ENCODE assay signal across 21 cellular contexts in the genomic region with DNA sequence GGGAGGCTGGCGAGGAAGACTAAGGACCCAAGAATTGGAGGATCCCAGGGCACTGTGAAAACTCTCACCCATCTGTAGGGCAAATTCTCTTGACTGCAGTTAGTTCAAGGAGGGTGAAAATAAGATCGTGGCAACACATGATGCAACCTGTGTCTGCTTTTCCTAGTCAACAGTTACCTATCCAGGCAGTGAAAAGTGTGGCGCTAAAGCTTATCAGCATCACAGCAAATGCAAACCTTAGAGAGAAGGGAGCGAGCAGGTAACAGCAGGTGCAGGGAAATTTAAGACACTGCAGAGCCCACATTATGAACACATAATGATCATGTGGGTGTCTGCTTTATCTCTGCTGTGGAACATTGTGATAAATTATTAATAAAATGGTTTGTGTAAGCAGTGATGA.
DNase-seq lines count a peak whose midpoint lies in the region; ATAC-seq, FAIRE-seq and TF ChIP-seq lines count a peak whose summit lies in the region.
"Had no signal": no experiment of that assay in that cellular context is flagged by ENCODE, and none has a peak within 500 bp of the region (broad histone marks: within the 10 kb centered on the region; RNA-seq: fewer than 3 reads in every experiment).

No MANE protein-coding gene starts in this region.

- H3K14ac ChIP-seq in IMR-90 (replicated peaks; ENCODE audit: low read depth, low read length), result 0 out of 2 replicates have a peak overlapping the region, but pooled peaks have one; percentile 27

- H3K4me1 ChIP-seq in IMR-90 (ENCODE audit: control insufficient read depth, insufficient read depth, low read length) (peaks cover 14% of the 10 kb centered on the region), endothelial cell of umbilical vein (ENCODE audit: control insufficient read depth, extremely low read depth, insufficient read depth, low read length) (peaks cover 17% of the 10 kb centered on the region)

- H3K9me3 ChIP-seq in IMR-90 (ENCODE audit: control insufficient read depth, insufficient read depth, low read length) (peaks cover 5% of the 10 kb centered on the region), endothelial cell of umbilical vein (replicated peaks; ENCODE audit: control insufficient read depth, insufficient read depth, low read length) (no peaks in the 10 kb centered on the region)

- H4K8ac ChIP-seq in IMR-90 (ENCODE audit: low read depth in 2 of 2, low read length in 2 of 2), result 0 out of 4 replicates have a peak overlapping the region, but pooled peaks of 1 of the 2 experiments have one; percentile 9

- 0 out of 2 replicates have a peak overlapping the region, but pooled peaks have one; percentile 26 for H2BK20ac ChIP-seq in IMR-90 (ENCODE audit: low read depth, low read length)

- H3K4me1 Mint-ChIP-seq in activated CD4-positive, alpha-beta T cell treated with anti-CD3 and anti-CD28 coated beads, Interleukin-2, amount 10 ng/mL, durations not matched to agents 7 days and 5 days, result peaks cover 7% of the 10 kb centered on the region
- H3K4me1 Mint-ChIP-seq in activated CD4-positive, alpha-beta T cell treated with anti-CD3 and anti-CD28 coated beads, Interleukin-2, amount 10 ng/mL, durations not matched to agents 24 days and 14 days, result peaks cover 18% of the 10 kb centered on the region
- H3K4me1 Mint-ChIP-seq in stimulated activated effector memory CD8-positive, alpha-beta T cell treated with anti-CD3 and anti-CD28 coated beads, Interleukin-12 subunit alpha, Interleukin-12 subunit beta, amount 100 ng/mL, for 72 hours, result peaks cover 14% of the 10 kb centered on the region

- H3K27me3 ChIP-seq in IMR-90 (ENCODE audit: control insufficient read depth, insufficient read depth, low read length) (no peaks in the 10 kb centered on the region), endothelial cell of umbilical vein (ENCODE audit: control insufficient read depth in 2 of 2, insufficient read depth in 2 of 2, low read length in 2 of 2) (no peaks in the 10 kb centered on the region)
- H3K27me3 ChIP-seq: gastrocnemius medialis had no signal

- H4K20me1 ChIP-seq in IMR-90 (ENCODE audit: insufficient read depth, low read length), result no peaks in the 10 kb centered on the region
- no peaks in the 10 kb centered on the region for H4K20me1 ChIP-seq in endothelial cell of umbilical vein (replicated peaks; ENCODE audit: control insufficient read depth, extremely low read depth, insufficient read depth, low read length)

- H3K4me2 ChIP-seq in IMR-90 (ENCODE audit: low read depth, low read length), result no peak overlapping the region
- H3K4me2 ChIP-seq in endothelial cell of umbilical vein (ENCODE audit: insufficient read depth, low read length), result no peak overlapping the region

- intact Hi-C loops in activated CD4-positive, alpha-beta T cell treated with anti-CD3 and anti-CD28 coated beads, Interleukin-2, amount 10 ng/mL, durations not matched to agents 24 days and 14 days (cut with micrococcal nuclease), result no loop called here
- intact Hi-C loops in IMR-90 (cut with micrococcal nuclease), result no loop called here
- intact Hi-C loops in endothelial cell of umbilical vein (cut with micrococcal nuclease), result no loop called here

- no peak overlapping the region for H3K4me3 Mint-ChIP-seq in activated CD4-positive, alpha-beta T cell treated with anti-CD3 and anti-CD28 coated beads, Interleukin-2, amount 10 ng/mL, durations not matched to agents 7 days and 5 days
- no peak overlapping the region for H3K4me3 Mint-ChIP-seq in activated CD4-positive, alpha-beta T cell treated with anti-CD3 and anti-CD28 coated beads, Interleukin-2, amount 10 ng/mL, durations not matched to agents 24 days and 14 days
- H3K4me3 Mint-ChIP-seq in stimulated activated effector memory CD8-positive, alpha-beta T cell treated with anti-CD3 and anti-CD28 coated beads, Interleukin-12 subunit alpha, Interleukin-12 subunit beta, amount 100 ng/mL, for 72 hours, result no peak overlapping the region
- H3K4me3 Mint-ChIP-seq: activated CD8-positive, alpha-beta T cell treated with anti-CD3 and anti-CD28 coated beads, Interleukin-2, amount 10 ng/mL, durations not matched to agents 7 days and 5 days; activated T-cell treated with anti-CD3 and anti-CD28 coated beads, Interleukin-2, amount 50 U/mL, for 24 hours; WTC11 had no signal

- WGBS in IMR-90 (ENCODE audit: extremely low coverage in 2 of 2, insufficient read length in 1 of 2), 2 experiments, result no CpG with 5 or more reads among the region's 4 CpGs

- H3K9ac ChIP-seq in IMR-90 (ENCODE audit: low read depth, low read length), result no peak overlapping the region
- H3K9ac ChIP-seq in endothelial cell of umbilical vein (replicated peaks; ENCODE audit: extremely low read depth, insufficient read depth, low read length), result no peak overlapping the region

- no peaks in the 10 kb centered on the region for H3K79me2 ChIP-seq in endothelial cell of umbilical vein (ENCODE audit: control insufficient read depth, insufficient read depth, low read length)

- no peaks in the 10 kb centered on the region for H3K36me3 ChIP-seq in IMR-90 (ENCODE audit: control insufficient read depth, insufficient read depth, low read length)
- H3K36me3 ChIP-seq in endothelial cell of umbilical vein (ENCODE audit: control insufficient read depth in 2 of 2, extremely low read depth in 1 of 2, insufficient read depth in 2 of 2, low read length in 2 of 2), result no peaks in the 10 kb centered on the region
- H3K36me3 ChIP-seq: gastrocnemius medialis had no signal

- H2BK5ac ChIP-seq in IMR-90 (ENCODE audit: low read depth, low read length, poor library complexity, severe bottlenecking), result no peak overlapping the region

- DNase-seq in activated CD4-positive, alpha-beta T cell treated with anti-CD3 and anti-CD28 coated beads, Interleukin-2, amount 10 ng/mL, durations not matched to agents 7 days and 5 days, result no peak
- DNase-seq in activated CD4-positive, alpha-beta T cell treated with anti-CD3 and anti-CD28 coated beads, Interleukin-2, amount 10 ng/mL, durations not matched to agents 24 days and 14 days, result no peak
- DNase-seq in IMR-90 (no peak), endothelial cell of umbilical vein (ENCODE audit: low read depth, low spot score) (no peak), H54 (ENCODE audit: insufficient read length, low spot score) (no peak), SKM-1 treated with dmso at 0.1 percent for 144 hours (lab: John Stamatoyannopoulos, UW; ENCODE audit: unreplicated experiment) (no peak)
- no peak for DNase-seq in stimulated activated effector memory CD8-positive, alpha-beta T cell treated with anti-CD3 and anti-CD28 coated beads, Interleukin-12 subunit alpha, Interleukin-12 subunit beta, amount 100 ng/mL, for 72 hours (ENCODE audit: low spot score in 2 of 2)
- DNase-seq: activated CD8-positive, alpha-beta T cell treated with anti-CD3 and anti-CD28 coated beads, Interleukin-2, amount 10 ng/mL, durations not matched to agents 7 days and 5 days; activated naive CD4-positive, alpha-beta T cell treated with Interleukin-2 at 50 U/mL for 16 hours; activated T-cell treated with anti-CD3 and anti-CD28 coated beads, Interleukin-2, amount 50 U/mL, for 24 hours; central memory CD4-positive, alpha-beta T cell; erythroblast; gastrocnemius medialis; NCI-H1694; NCI-H446; T-helper 9 cell had no signal

- H3K18ac ChIP-seq in IMR-90 (ENCODE audit: low read depth, low read length), result peak overlapping the region; percentile 29; the same call in 1 of the 2 replicates

- H3K27me3 Mint-ChIP-seq in activated CD4-positive, alpha-beta T cell treated with anti-CD3 and anti-CD28 coated beads, Interleukin-2, amount 10 ng/mL, durations not matched to agents 7 days and 5 days, result peaks cover 2% of the 10 kb centered on the region
- peaks cover 1% of the 10 kb centered on the region for H3K27me3 Mint-ChIP-seq in activated CD4-positive, alpha-beta T cell treated with anti-CD3 and anti-CD28 coated beads, Interleukin-2, amount 10 ng/mL, durations not matched to agents 24 days and 14 days
- H3K27me3 Mint-ChIP-seq: activated T-cell treated with anti-CD3 and anti-CD28 coated beads, Interleukin-2, amount 50 U/mL, for 24 hours had no signal

- H4K5ac ChIP-seq in IMR-90 (ENCODE audit: low read depth, low read length), result 0 out of 2 replicates have a peak overlapping the region, but pooled peaks have one; percentile 45

- peak overlapping the region; percentile 0 for H3K27ac Mint-ChIP-seq in activated CD4-positive, alpha-beta T cell treated with anti-CD3 and anti-CD28 coated beads, Interleukin-2, amount 10 ng/mL, durations not matched to agents 7 days and 5 days
- H3K27ac Mint-ChIP-seq in activated CD4-positive, alpha-beta T cell treated with anti-CD3 and anti-CD28 coated beads, Interleukin-2, amount 10 ng/mL, durations not matched to agents 24 days and 14 days, result no peak overlapping the region
- H3K27ac Mint-ChIP-seq in stimulated activated effector memory CD8-positive, alpha-beta T cell treated with anti-CD3 and anti-CD28 coated beads, Interleukin-12 subunit alpha, Interleukin-12 subunit beta, amount 100 ng/mL, for 72 hours, result peak overlapping the region; percentile 71
- H3K27ac Mint-ChIP-seq: activated CD8-positive, alpha-beta T cell treated with anti-CD3 and anti-CD28 coated beads, Interleukin-2, amount 10 ng/mL, durations not matched to agents 7 days and 5 days; activated T-cell treated with anti-CD3 and anti-CD28 coated beads, Interleukin-2, amount 50 U/mL, for 24 hours; WTC11 had no signal

- H3K4ac ChIP-seq in IMR-90 (ENCODE audit: low read depth, low read length), result peak overlapping the region; percentile 8; the same call in 1 of the 2 replicates

- no peak overlapping the region for H2AK9ac ChIP-seq in IMR-90 (replicated peaks; ENCODE audit: low read depth, low read length, poor library complexity)

- 0 out of 4 replicates have a peak, but pooled peaks cover 0 to 6% of the 10 kb centered on the region in 2 experiments for H3K79me1 ChIP-seq in IMR-90 (ENCODE audit: low read depth in 1 of 2, low read length in 2 of 2)

- CTCF ChIA-PET in activated CD4-positive, alpha-beta T cell treated with anti-CD3 and anti-CD28 coated beads, Interleukin-2, amount 10 ng/mL, durations not matched to agents 7 days and 5 days (lab: Charles Lee), result no interaction called here
- CTCF ChIA-PET in IMR-90 (lab: Yijun Ruan, JAX) (interaction anchor here (0.6 kb wide), 1 partner anchor 133 kb away, joined by 3 read pairs; no protein-coding TSS in a partner anchor), endothelial cell of umbilical vein (lab: Charles Lee) (interaction anchor here (1.3 kb wide), 2 partner anchors 10 to 238 kb away, joined by 4 to 6 read pairs; no protein-coding TSS in a partner anchor)

- POLR2A ChIA-PET in activated CD4-positive, alpha-beta T cell treated with anti-CD3 and anti-CD28 coated beads, Interleukin-2, amount 10 ng/mL, durations not matched to agents 7 days and 5 days (lab: Charles Lee), result no interaction called here
- POLR2A ChIA-PET in IMR-90 (lab: Charles Lee; ENCODE audit: unreplicated experiment) (no interaction called here), endothelial cell of umbilical vein (lab: Charles Lee) (no interaction called here)

- H3K56ac ChIP-seq in IMR-90 (ENCODE audit: extremely low read depth, insufficient read depth, low read length), result no peak overlapping the region

- TF ChIP-seq CTCF in IMR-90 (conservative IDR thresholded peaks at IDR 0.05; ENCODE audit: low read depth, low read length), result no peak
- TF ChIP-seq CTCF in endothelial cell of umbilical vein (IDR thresholded peaks at IDR 0.05; ENCODE audit: extremely low read depth in 1 of 2, insufficient read depth in 1 of 2, low read depth in 1 of 2, low read length in 2 of 2), result no peak

- in situ Hi-C loops in IMR-90 (cut with MboI; ENCODE audit: low sequenced_read_pairs), result loop anchor here (10.0 kb wide), 1 partner anchor 241 kb away; no protein-coding TSS in a partner anchor

- peak; percentile 50 for FAIRE-seq in endothelial cell of umbilical vein (lab: Jason Lieb, UNC)
- no peak for FAIRE-seq in H54 (lab: Jason Lieb, UNC)

- no peak for ATAC-seq in IMR-90 (ENCODE audit: low read depth)
- no peak for ATAC-seq in stimulated activated effector memory CD8-positive, alpha-beta T cell treated with anti-CD3 and anti-CD28 coated beads, Interleukin-12 subunit alpha, Interleukin-12 subunit beta, amount 100 ng/mL, for 72 hours
- no peak for ATAC-seq in HG03095 (IDR thresholded peaks at IDR 0.05; ENCODE audit: unreplicated experiment)
- ATAC-seq: sciatic nerve, SK-N-SH treated with all-trans-retinoic acid at 6 μM for 48 hours, WTC11 had no signal

- peaks cover 13% of the 10 kb centered on the region for H3K9me3 Mint-ChIP-seq in activated CD4-positive, alpha-beta T cell treated with anti-CD3 and anti-CD28 coated beads, Interleukin-2, amount 10 ng/mL, durations not matched to agents 7 days and 5 days
- H3K9me3 Mint-ChIP-seq in activated CD4-positive, alpha-beta T cell treated with anti-CD3 and anti-CD28 coated beads, Interleukin-2, amount 10 ng/mL, durations not matched to agents 24 days and 14 days, result peaks cover 7% of the 10 kb centered on the region
- H3K9me3 Mint-ChIP-seq in stimulated activated effector memory CD8-positive, alpha-beta T cell treated with anti-CD3 and anti-CD28 coated beads, Interleukin-12 subunit alpha, Interleukin-12 subunit beta, amount 100 ng/mL, for 72 hours, result no peaks in the 10 kb centered on the region

- peak overlapping the region; percentile 15 for H4K91ac ChIP-seq in IMR-90 (ENCODE audit: insufficient read depth, low read depth, low read length)

- H3K4me3 ChIP-seq in IMR-90 (ENCODE audit: insufficient read depth, low read depth, low read length), result no peak overlapping the region
- no peak overlapping the region for H3K4me3 ChIP-seq in endothelial cell of umbilical vein (replicated peaks in 1 of 3; ENCODE audit: insufficient read depth in 1 of 3, low read depth in 1 of 3, low read length in 3 of 3)
- H3K4me3 ChIP-seq: gastrocnemius medialis had no signal

- TF ChIP-seq POLR2A in IMR-90 (IDR thresholded peaks at IDR 0.05; ENCODE audit: low read depth, low read length), result no peak
- no peak for TF ChIP-seq POLR2A in endothelial cell of umbilical vein (IDR thresholded peaks at IDR 0.05; ENCODE audit: low read depth, low read length)
- no peak for TF ChIP-seq POLR2A in H54 (IDR thresholded peaks at IDR 0.05; ENCODE audit: low read depth, low read length)

- dilution Hi-C loops in IMR-90 (cut with HindIII; ENCODE audit: low sequenced_read_pairs, unreplicated experiment) (no loop called here), endothelial cell of umbilical vein (cut with MboI; ENCODE audit: extremely low pct_ligation_motif_present, low sequenced_read_pairs) (no loop called here)

- H2BK15ac ChIP-seq in IMR-90 (ENCODE audit: low read depth, low read length), result 0 out of 3 replicates have a peak overlapping the region, but pooled peaks have one; percentile 15

- no peaks in the 10 kb centered on the region for H3K36me3 Mint-ChIP-seq in activated CD4-positive, alpha-beta T cell treated with anti-CD3 and anti-CD28 coated beads, Interleukin-2, amount 10 ng/mL, durations not matched to agents 7 days and 5 days (ENCODE audit: low read depth)
- H3K36me3 Mint-ChIP-seq in activated CD4-positive, alpha-beta T cell treated with anti-CD3 and anti-CD28 coated beads, Interleukin-2, amount 10 ng/mL, durations not matched to agents 24 days and 14 days (ENCODE audit: low read depth), result peaks cover 3% of the 10 kb centered on the region
- H3K36me3 Mint-ChIP-seq in stimulated activated effector memory CD8-positive, alpha-beta T cell treated with anti-CD3 and anti-CD28 coated beads, Interleukin-12 subunit alpha, Interleukin-12 subunit beta, amount 100 ng/mL, for 72 hours, result no peaks in the 10 kb centered on the region

- H3K27ac ChIP-seq in IMR-90 (ENCODE audit: insufficient read depth, low read length), result no peak overlapping the region
- no peak overlapping the region for H3K27ac ChIP-seq in endothelial cell of umbilical vein (ENCODE audit: insufficient read depth, low read depth, low read length)
- H3K27ac ChIP-seq: RWPE1 had no signal

- H2AK5ac ChIP-seq in IMR-90 (ENCODE audit: low read depth, low read length), result peak overlapping the region; percentile 67; the same call in 1 of the 2 replicates

- no peak for TF ChIP-seq RAD21 in IMR-90 (IDR thresholded peaks at IDR 0.05; ENCODE audit: low read length)

- H2AFZ ChIP-seq in IMR-90 (replicated peaks; ENCODE audit: low read length, poor library complexity), result peak overlapping the region; percentile 36
- peak overlapping the region; percentile 44 for H2AFZ ChIP-seq in endothelial cell of umbilical vein (ENCODE audit: low read depth, low read length)

- H3K9me1 ChIP-seq in IMR-90 (ENCODE audit: insufficient read depth, low read length), result peaks cover 15% of the 10 kb centered on the region
- H3K9me1 ChIP-seq in endothelial cell of umbilical vein (replicated peaks; ENCODE audit: control insufficient read depth, extremely low read depth, insufficient read depth, low read length), result no peaks in the 10 kb centered on the region

- peak overlapping the region; percentile 20; the same call in 1 of the 2 replicates for H2BK120ac ChIP-seq in IMR-90 (ENCODE audit: low read depth, low read length)

- no peak overlapping the region for H3K23ac ChIP-seq in IMR-90 (ENCODE audit: low read depth, low read length)

- BruUV-seq in IMR-90 (replicated peaks; lab: Mats Ljungman, UMichigan), result no TSS peak
- BruUV-seq in endothelial cell of umbilical vein (replicated peaks; lab: Mats Ljungman, UMichigan), result no TSS peak
